15 cellular contexts compared by ENCODE assay signal in genomic region chr5:53032188-53032587, GRCh38. TPM values are rescaled to one million over a fixed set of nuclear protein-coding genes. Genes with fewer than 3 reads are reported as not detected.
DNase-seq lines count a peak whose midpoint lies in the region; ATAC-seq, FAIRE-seq and TF ChIP-seq lines count a peak whose summit lies in the region.
"Had no signal": no experiment of that assay in that cellular context is flagged by ENCODE, and none has a peak within 500 bp of the region (broad histone marks: within the 10 kb centered on the region; RNA-seq: fewer than 3 reads in every experiment).

No MANE protein-coding gene starts in this region.

- no peaks in the 10 kb centered on the region for H3K27me3 Mint-ChIP-seq in activated T-cell treated with anti-CD3 and anti-CD28 coated beads, Interleukin-2, amount 50 U/mL, for 24 hours
- H3K27me3 Mint-ChIP-seq in stimulated activated naive CD8-positive, alpha-beta T cell treated with anti-CD3 and anti-CD28 coated beads, Interleukin-15, amount 100 ng/mL, for 72 hours: no peaks in the 10 kb centered on the region

- FAIRE-seq in pancreas (lab: Jason Lieb, UNC): no peak

- BruUV-seq in mammary epithelial cell (replicated peaks; lab: Mats Ljungman, UMichigan): no TSS peak

- H3K27me3 ChIP-seq in mammary epithelial cell (ENCODE audit: insufficient read depth, low read length) (no peaks in the 10 kb centered on the region), pancreas (no peaks in the 10 kb centered on the region)
- H3K27me3 ChIP-seq: body of pancreas, SJCRH30 had no signal

- H3K79me2 ChIP-seq in mammary epithelial cell (ENCODE audit: insufficient read depth, low read length): peaks cover 64% of the 10 kb centered on the region

- dilution Hi-C loops in mammary epithelial cell (cut with HindIII; ENCODE audit: low sequenced_read_pairs): no loop called here

- no peaks in the 10 kb centered on the region for H3K9me3 Mint-ChIP-seq in activated T-cell treated with anti-CD3 and anti-CD28 coated beads, Interleukin-2, amount 50 U/mL, for 24 hours
- H3K9me3 Mint-ChIP-seq in stimulated activated naive CD8-positive, alpha-beta T cell treated with anti-CD3 and anti-CD28 coated beads, Interleukin-15, amount 100 ng/mL, for 72 hours: no peaks in the 10 kb centered on the region

- H3K9ac ChIP-seq in mammary epithelial cell (ENCODE audit: insufficient read depth, low read length): no peak overlapping the region

- peaks cover 39% of the 10 kb centered on the region for H3K4me1 Mint-ChIP-seq in activated T-cell treated with anti-CD3 and anti-CD28 coated beads, Interleukin-2, amount 50 U/mL, for 24 hours (ENCODE audit: low read depth)
- H3K4me1 Mint-ChIP-seq in stimulated activated naive CD8-positive, alpha-beta T cell treated with anti-CD3 and anti-CD28 coated beads, Interleukin-15, amount 100 ng/mL, for 72 hours: peaks cover 66% of the 10 kb centered on the region

- peak overlapping the region; percentile 42 for H3K4me2 ChIP-seq in mammary epithelial cell (ENCODE audit: insufficient read depth, low read depth, low read length)

- no peak overlapping the region for H2AFZ ChIP-seq in mammary epithelial cell (ENCODE audit: low read depth, low read length)

- no peaks in the 10 kb centered on the region for H4K20me1 ChIP-seq in mammary epithelial cell (ENCODE audit: insufficient read depth, low read length)

- H3K36me3 Mint-ChIP-seq in activated T-cell treated with anti-CD3 and anti-CD28 coated beads, Interleukin-2, amount 50 U/mL, for 24 hours (ENCODE audit: low read depth): no peaks in the 10 kb centered on the region

- H3K4me3 Mint-ChIP-seq in activated T-cell treated with anti-CD3 and anti-CD28 coated beads, Interleukin-2, amount 50 U/mL, for 24 hours: no peak overlapping the region
- H3K4me3 Mint-ChIP-seq in stimulated activated naive CD8-positive, alpha-beta T cell treated with anti-CD3 and anti-CD28 coated beads, Interleukin-15, amount 100 ng/mL, for 72 hours: peak overlapping the region in 1 of 2 donors; percentile 76

- no peaks in the 10 kb centered on the region for H3K9me3 ChIP-seq in mammary epithelial cell (replicated peaks; ENCODE audit: insufficient read depth, low read length)
- H3K9me3 ChIP-seq in pancreas: no peaks in the 10 kb centered on the region
- H3K9me3 ChIP-seq: body of pancreas, SJCRH30 had no signal

- no peak for DNase-seq in activated T-cell treated with anti-CD3 and anti-CD28 coated beads, Interleukin-2, amount 50 U/mL, for 24 hours
- no peak for DNase-seq in activated T-cell treated with anti-CD3 and anti-CD28 coated beads, Interleukin-2, amount 50 U/mL, for 48 hours
- DNase-seq in NCI-H1105 treated with DMSO at 0.1 percent for 48 hours (lab: John Stamatoyannopoulos, UW) (peak; percentile 58), mammary epithelial cell (no peak), pancreas (no peak)
- DNase-seq in stimulated activated naive CD8-positive, alpha-beta T cell treated with anti-CD3 and anti-CD28 coated beads, Interleukin-15, amount 100 ng/mL, for 72 hours: no peak
- DNase-seq: effector CD4-positive, alpha-beta T cell; Karpas-422; NCI-H2029; NCI-H774; WERI-Rb-1 had no signal

- no peak for TF ChIP-seq CTCF in mammary epithelial cell (conservative IDR thresholded peaks at IDR 0.05 in 1 of 2, IDR thresholded peaks at IDR 0.05 in 1 of 2; ENCODE audit: extremely low read depth in 1 of 2, insufficient read depth in 1 of 2, low read depth in 1 of 2, low read length in 2 of 2)
- TF ChIP-seq CTCF in pancreas (IDR thresholded peaks at IDR 0.05): no peak

- intact Hi-C loops in mammary epithelial cell (cut with micrococcal nuclease): no loop called here
- intact Hi-C loops in pancreas (cut with DNase I): no loop called here

- CTCF ChIA-PET in mammary epithelial cell (lab: Charles Lee; ENCODE audit: low non-redundant PET): interaction anchor here (0.6 to 0.7 kb wide), 2 partner anchors 82 to 89 kb away, joined by 4 to 6 read pairs; no protein-coding TSS in a partner anchor

- peak overlapping the region; percentile 42 for H3K27ac Mint-ChIP-seq in activated T-cell treated with anti-CD3 and anti-CD28 coated beads, Interleukin-2, amount 50 U/mL, for 24 hours
- peak overlapping the region; percentile 39 to 81 for H3K27ac Mint-ChIP-seq in stimulated activated naive CD8-positive, alpha-beta T cell treated with anti-CD3 and anti-CD28 coated beads, Interleukin-15, amount 100 ng/mL, for 72 hours

- WGBS in mammary epithelial cell (ENCODE audit: low coverage, missing lambda C conversion rate): 17% methylated on average over 2 of the region's 2 CpGs
- WGBS in pancreas, 2 donors: 28 to 32% methylated on average over 2 of the region's 2 CpGs

- H3K36me3 ChIP-seq in mammary epithelial cell (ENCODE audit: insufficient read depth, low read length) (peaks cover 8% of the 10 kb centered on the region), pancreas (no peaks in the 10 kb centered on the region)
- H3K36me3 ChIP-seq: SJCRH30, WERI-Rb-1 had no signal

- no peak overlapping the region for H3K4me3 ChIP-seq in mammary epithelial cell (replicated peaks in 1 of 3; ENCODE audit: insufficient read depth in 1 of 3, low read depth in 2 of 3, low read length in 3 of 3)
- no peak overlapping the region for H3K4me3 ChIP-seq in pancreas
- H3K4me3 ChIP-seq: body of pancreas, SJCRH30 had no signal

- ATAC-seq in stimulated activated naive CD8-positive, alpha-beta T cell treated with anti-CD3 and anti-CD28 coated beads, Interleukin-15, amount 100 ng/mL, for 72 hours: no peak
- ATAC-seq in pancreas (no peak), GM21367 (IDR thresholded peaks at IDR 0.05; ENCODE audit: unreplicated experiment) (no peak), HG03108 (IDR thresholded peaks at IDR 0.05; ENCODE audit: unreplicated experiment) (no peak)

- H3K27ac ChIP-seq in mammary epithelial cell (ENCODE audit: insufficient read depth, low read depth, low read length): peak overlapping the region; percentile 93
- peak overlapping the region in 2 of 4 donors; percentile 17 to 33 for H3K27ac ChIP-seq in pancreas
- H3K27ac ChIP-seq: SJCRH30, WERI-Rb-1 had no signal

- in situ Hi-C loops in mammary epithelial cell (cut with MboI; ENCODE audit: low sequenced_read_pairs in 2 of 2): no loop called here

- H3K4me1 ChIP-seq in mammary epithelial cell (ENCODE audit: insufficient read depth, low read length) (peaks cover 86% of the 10 kb centered on the region), pancreas (peaks cover 0 to 18% (median 4%) of the 10 kb centered on the region in 3 donors)

RNA-seq across cellular contexts. Expression of gene ITGA2, which starts 43.0 kb away (rescaled TPM):
- 100 to 1,000 TPM; 191 to 204 TPM for total RNA-seq in mammary epithelial cell
- polyA plus RNA-seq in mammary epithelial cell: 86.5 TPM
- 266 TPM for polyA minus RNA-seq in mammary epithelial cell
- total RNA-seq in pancreas: 10 to 100 TPM in 1 of 6 donors, 1 to 10 TPM in 5; 1.3 to 12.6 (median 1.8) TPM
- under 1 TPM; 0.30 to 0.61 TPM for polyA plus RNA-seq in pancreas

Comparison
In these comparisons a context has a peak if more than half of its experiments do, and no peak if none do; other contexts are left out.
1. RNA of gene ITGA2, which starts 43.0 kb away (total RNA-seq): 191 to 204 TPM in mammary epithelial cell; 1.3 to 12.6 TPM in pancreas; every median in the first group is over 10 times any median in the second.